8 cellular contexts compared by ENCODE assay signal in genomic region chrX:37686348-37686736, GRCh38. TPM values are rescaled to one million over a fixed set of nuclear protein-coding genes. Genes with fewer than 3 reads are reported as not detected.
DNase-seq lines count a peak whose midpoint lies in the region; ATAC-seq and TF ChIP-seq lines count a peak whose summit lies in the region.

No MANE protein-coding gene starts in this region.

- no peak overlapping the region for H3K27ac Mint-ChIP-seq in endothelial cell (ENCODE audit: unreplicated experiment)

- no peak overlapping the region for H3K14ac ChIP-seq in trophoblast cell (ENCODE audit: low read length)

- ATAC-seq in GM21423 (IDR thresholded peaks at IDR 0.05; ENCODE audit: unreplicated experiment) = no peak

- no peaks in the 10 kb centered on the region for H3K27me3 Mint-ChIP-seq in endothelial cell (ENCODE audit: unreplicated experiment)

- WGBS in trophoblast cell (ENCODE audit: extremely low coverage, insufficient coverage, insufficient read length) = no CpG with 5 or more reads among the region's 5 CpGs

- H4K8ac ChIP-seq in trophoblast cell (ENCODE audit: low read depth, low read length) = no peak overlapping the region

- no peak overlapping the region for H3K9ac ChIP-seq in trophoblast cell (ENCODE audit: low read length)

- DNase-seq in HAP-1 (ENCODE audit: low spot score in 2 of 2) (no peak), Peyer's patch (no peak), endothelial cell (ENCODE audit: low spot score) (no peak), trophoblast cell (no peak), NCI-H128 (lab: John Stamatoyannopoulos, UW; ENCODE audit: unreplicated experiment) (no peak), NCI-H1092 treated with DMSO at 0.1 percent for 48 hours (lab: John Stamatoyannopoulos, UW) (no peak), SIG-M5 (lab: John Stamatoyannopoulos, UW) (no peak)

- H3K27me3 ChIP-seq in HAP-1 (ENCODE audit: low read depth) (no peaks in the 10 kb centered on the region), Peyer's patch (no peaks in the 10 kb centered on the region), trophoblast cell (ENCODE audit: insufficient read depth, low read length) (no peaks in the 10 kb centered on the region)

- H3K9me3 ChIP-seq in HAP-1 = no peaks in the 10 kb centered on the region
- H3K9me3 ChIP-seq in Peyer's patch = no peaks in the 10 kb centered on the region
- no peaks in the 10 kb centered on the region for H3K9me3 ChIP-seq in trophoblast cell (ENCODE audit: insufficient read depth, low read depth, low read length)

- no peak for TF ChIP-seq POLR2A in Peyer's patch (IDR thresholded peaks at IDR 0.05)

- TF ChIP-seq CTCF in Peyer's patch (IDR thresholded peaks at IDR 0.05) (no peak), endothelial cell (IDR thresholded peaks at IDR 0.05; ENCODE audit: unreplicated experiment) (no peak)

- H3K9me3 Mint-ChIP-seq in endothelial cell (ENCODE audit: unreplicated experiment) = no peaks in the 10 kb centered on the region

- H3K27ac ChIP-seq in Peyer's patch (peak overlapping the region in 3 of 4 donors; percentile 71 to 94 (median 92)), trophoblast cell (ENCODE audit: low read depth, low read length) (no peak overlapping the region)

- H3K4me3 Mint-ChIP-seq in endothelial cell (ENCODE audit: unreplicated experiment) = peak overlapping the region; percentile 51

- H3K36me3 ChIP-seq in HAP-1 (replicated peaks) (no peaks in the 10 kb centered on the region), Peyer's patch (no peaks in the 10 kb centered on the region), trophoblast cell (ENCODE audit: control insufficient read depth in 1 of 2, insufficient read depth in 2 of 2, low read length in 2 of 2) (no peaks in the 10 kb centered on the region)

- H3K18ac ChIP-seq in trophoblast cell (ENCODE audit: low read length) = no peak overlapping the region

- no peak overlapping the region for H2BK120ac ChIP-seq in trophoblast cell (ENCODE audit: insufficient read depth, low read length, poor library complexity)

- H3K4me2 ChIP-seq in trophoblast cell (ENCODE audit: low read length) = peak overlapping the region; percentile 92

- no peaks in the 10 kb centered on the region for H3K79me1 ChIP-seq in trophoblast cell (ENCODE audit: low read length)

- in situ Hi-C loops in HAP-1 (cut with MboI; ENCODE audit: low sequenced_read_pairs) = no loop called here

- no peaks in the 10 kb centered on the region for H3K36me3 Mint-ChIP-seq in endothelial cell (ENCODE audit: low read depth, unreplicated experiment)

- H4K91ac ChIP-seq in trophoblast cell (ENCODE audit: low read depth, low read length) = no peak overlapping the region

- H3K4me1 Mint-ChIP-seq in endothelial cell (ENCODE audit: unreplicated experiment) = peaks cover 4% of the 10 kb centered on the region

- no peak overlapping the region for H2BK12ac ChIP-seq in trophoblast cell (ENCODE audit: low read length)

- H3K4me1 ChIP-seq in HAP-1 (peaks cover 26% of the 10 kb centered on the region), Peyer's patch (no peaks in the 10 kb centered on the region), trophoblast cell (ENCODE audit: control insufficient read depth in 1 of 2, insufficient read depth in 2 of 2, low read length in 2 of 2) (no peaks in the 10 kb centered on the region)

- H3K4me3 ChIP-seq in HAP-1 (peak overlapping the region; percentile 37), Peyer's patch (peak overlapping the region; percentile 37 to 64 (median 50)), trophoblast cell (ENCODE audit: low read depth, low read length) (no peak overlapping the region)

- no peak overlapping the region for H2AFZ ChIP-seq in trophoblast cell (ENCODE audit: insufficient read depth, low read length, poor library complexity)

- no peak overlapping the region for H2AK5ac ChIP-seq in trophoblast cell (ENCODE audit: low read length)

- no peak overlapping the region for H3K4ac ChIP-seq in trophoblast cell (ENCODE audit: low read depth, low read length)

- H2BK5ac ChIP-seq in trophoblast cell (ENCODE audit: low read depth, low read length, poor library complexity) = no peak overlapping the region

- H4K12ac ChIP-seq in trophoblast cell (ENCODE audit: low read depth, low read length) = no peak overlapping the region

- H3K23ac ChIP-seq in trophoblast cell (ENCODE audit: low read length) = no peak overlapping the region

- H3K79me2 ChIP-seq in trophoblast cell (ENCODE audit: control insufficient read depth, insufficient read depth, low read length, poor library complexity) = no peaks in the 10 kb centered on the region

RNA-seq across cellular contexts. Expression of gene XK, which starts 0.8 kb away (rescaled TPM):
- total RNA-seq in Peyer's patch (10 to 100 TPM in 3 of 4 donors, 1 to 10 TPM in 1; 8.3 to 32.4 (median 27.3) TPM), endothelial cell (ENCODE audit: unreplicated experiment) (0.31 TPM)
- polyA plus RNA-seq in trophoblast cell (2013) = 0.06 and 0.07 TPM in 2 replicates
